21 cellular contexts compared by ENCODE assay signal in genomic region chr1:76179297-76179696, GRCh38.
"Had no signal": no experiment of that assay in that cellular context is flagged by ENCODE, and none has a peak within 500 bp of the region (broad histone marks: within the 10 kb centered on the region; RNA-seq: fewer than 3 reads in every experiment).

No MANE protein-coding gene starts in this region.

- H3K9me3 ChIP-seq: gastrocnemius medialis, left lung, mucosa of descending colon, right lobe of liver, suprapubic skin, transverse colon, upper lobe of right lung, uterus had no signal

- H2AFZ ChIP-seq: parathyroid adenoma had no signal

- H3K4me3 ChIP-seq: dorsolateral prefrontal cortex, gastrocnemius medialis, left lung, mucosa of descending colon, right lobe of liver, suprapubic skin, transverse colon, upper lobe of right lung, uterus had no signal

- H3K27ac ChIP-seq: dorsolateral prefrontal cortex, gastrocnemius medialis, left lung, parathyroid adenoma, right lobe of liver, suprapubic skin, transverse colon, upper lobe of right lung, uterus had no signal

- DNase-seq: cortex of kidney; dorsolateral prefrontal cortex; effector CD4-positive, alpha-beta T cell; gastrocnemius medialis; head of caudate nucleus; kidney; left cardiac atrium; left lung; mesenchymal stem cell; mucosa of descending colon; naive B cell; right lobe of liver; small intestine; stimulated activated CD4-positive, alpha-beta T cell treated with anti-CD3 and anti-CD28 coated beads, Interleukin-15, amount 100 ng/mL, for 24 hours; stimulated activated CD4-positive, alpha-beta T cell treated with anti-CD3 and anti-CD28 coated beads, Interleukin-2, amount 100 ng/mL, for 48 hours; stimulated activated naive B cell treated with anti-CD40 and anti-IgM and Interleukin-4, amounts not matched to agents 10 μg/mL and 1 μg/mL and 100 μg/mL, for 72 hours; transverse colon; upper lobe of right lung; uterus had no signal

- H3K36me3 ChIP-seq: gastrocnemius medialis, left lung, right lobe of liver, suprapubic skin, transverse colon, upper lobe of right lung, uterus had no signal

- H3K4me1 ChIP-seq: gastrocnemius medialis, left lung, parathyroid adenoma, right lobe of liver, suprapubic skin, transverse colon, upper lobe of right lung, uterus had no signal

- H3K79me2 ChIP-seq: parathyroid adenoma had no signal
